ENCODE assay signal across 14 cellular contexts in the genomic region with DNA sequence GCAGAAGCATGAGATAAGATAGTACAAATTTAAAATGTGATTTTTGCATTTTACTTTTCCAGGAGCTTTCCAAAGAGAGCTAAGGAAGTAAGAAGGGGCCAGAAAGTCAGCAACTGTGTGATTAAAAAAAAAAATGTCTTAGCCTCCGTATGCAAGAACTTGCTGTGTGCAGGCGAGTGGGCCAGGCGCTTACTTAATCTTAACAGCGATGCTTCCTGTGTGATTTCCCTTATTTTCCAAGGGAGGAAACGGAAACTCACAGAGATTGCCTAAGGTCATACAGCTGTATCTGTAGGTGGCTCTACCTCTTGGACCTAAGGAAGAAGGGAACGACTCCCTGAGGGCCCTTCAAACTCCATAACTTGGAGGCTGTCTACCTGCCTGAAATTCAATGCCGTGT.
"Had no signal": no experiment of that assay in that cellular context is flagged by ENCODE, and none has a peak within 500 bp of the region (broad histone marks: within the 10 kb centered on the region; RNA-seq: fewer than 3 reads in every experiment).

No MANE protein-coding gene starts in this region.

- H3K4me3 ChIP-seq: pancreas, upper lobe of left lung had no signal

- DNase-seq: activated CD4-positive, alpha-beta T cell treated with anti-CD3 and anti-CD28 coated beads, Interleukin-2, amount 50 U/mL, for 4 hours; activated gamma-delta T cell; activated T-cell treated with anti-CD3 and anti-CD28 coated beads, Interleukin-2, amount 50 U/mL, for 48 hours; amygdala; hypothalamus; left colon; mesendoderm; pancreas; stimulated activated CD4-positive, alpha-beta T cell treated with anti-CD3 and anti-CD28 coated beads, Interleukin-15, amount 100 ng/mL, for 24 hours; stimulated activated CD4-positive, alpha-beta T cell treated with anti-CD3 and anti-CD28 coated beads, Interleukin-4, amount 100 ng/mL, for 24 hours; upper lobe of left lung had no signal

- H3K27me3 Mint-ChIP-seq: activated naive CD8-positive, alpha-beta T cell; stimulated activated naive CD8-positive, alpha-beta T cell treated with anti-CD3 and anti-CD28 coated beads, Interleukin-15, Interleukin-2, amounts not matched to agents 100 ng/mL and 50 ng/mL, for 24 hours had no signal

- H3K27ac Mint-ChIP-seq: dendritic cell treated with granulocyte-macrophage colony-stimulating factor and Interleukin-4, amounts not matched to agents 40 ng/mL and 50 ng/mL, for 4 days; stimulated activated naive CD8-positive, alpha-beta T cell treated with anti-CD3 and anti-CD28 coated beads, Interleukin-15, Interleukin-2, amounts not matched to agents 100 ng/mL and 50 ng/mL, for 24 hours had no signal

- H3K36me3 ChIP-seq: pancreas, upper lobe of left lung had no signal

- H3K27ac ChIP-seq: pancreas, upper lobe of left lung had no signal

- H3K9me3 Mint-ChIP-seq: dendritic cell treated with granulocyte-macrophage colony-stimulating factor and Interleukin-4, amounts not matched to agents 40 ng/mL and 50 ng/mL, for 4 days; stimulated activated naive CD8-positive, alpha-beta T cell treated with anti-CD3 and anti-CD28 coated beads, Interleukin-15, Interleukin-2, amounts not matched to agents 100 ng/mL and 50 ng/mL, for 24 hours had no signal

- H3K9me3 ChIP-seq: pancreas, upper lobe of left lung had no signal

- H3K4me3 Mint-ChIP-seq: dendritic cell treated with granulocyte-macrophage colony-stimulating factor and Interleukin-4, amounts not matched to agents 40 ng/mL and 50 ng/mL, for 4 days; stimulated activated naive CD8-positive, alpha-beta T cell treated with anti-CD3 and anti-CD28 coated beads, Interleukin-15, Interleukin-2, amounts not matched to agents 100 ng/mL and 50 ng/mL, for 24 hours had no signal

- H3K4me1 ChIP-seq: pancreas had no signal

- ATAC-seq: left colon, pancreas had no signal
